8 cellular contexts compared by ENCODE assay signal in the genomic region with DNA sequence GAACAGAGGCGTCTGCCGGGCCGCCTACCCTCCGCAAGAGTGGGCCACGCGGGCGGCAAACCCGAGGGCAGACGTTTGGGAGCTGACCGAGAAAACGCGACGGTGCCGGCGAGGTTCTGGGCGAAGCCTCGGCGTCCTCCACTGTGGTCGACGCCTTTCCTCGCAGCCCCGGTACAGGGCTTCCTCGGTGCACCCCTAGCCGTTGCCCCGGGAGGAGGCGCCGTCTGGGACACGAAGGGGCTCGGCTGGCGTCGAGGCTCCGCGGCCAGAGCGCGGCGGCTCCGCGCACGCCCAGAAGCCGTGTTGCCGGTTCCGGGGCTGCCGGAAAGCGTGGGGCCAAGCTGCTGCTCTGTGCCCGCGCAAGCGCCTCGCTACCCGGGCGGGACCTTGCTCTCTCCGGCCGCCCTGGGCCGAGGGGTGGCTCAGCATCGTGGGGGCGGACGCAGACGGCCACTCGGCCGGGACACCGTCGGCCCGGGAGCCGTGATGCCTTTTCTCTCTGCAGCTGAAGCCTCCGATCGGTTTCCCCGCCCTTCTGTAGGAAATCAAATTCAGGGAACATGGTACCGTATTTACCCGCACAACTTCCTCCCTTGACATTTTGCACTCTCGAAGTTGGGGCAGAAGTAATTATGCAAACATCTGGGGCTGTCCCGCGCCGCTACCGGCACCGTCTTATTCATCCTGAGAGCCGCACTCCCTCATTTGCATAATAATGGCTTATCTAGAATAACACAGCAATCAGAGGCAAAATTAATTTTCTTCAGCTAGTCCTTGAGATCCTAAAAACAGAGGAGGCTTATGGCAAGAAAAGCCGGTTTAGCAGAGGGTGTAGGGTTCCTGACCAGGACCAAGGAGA. TPM values are rescaled to one million over a fixed set of nuclear protein-coding genes. Genes with fewer than 3 reads are reported as not detected.
DNase-seq lines count a peak whose midpoint lies in the region; ATAC-seq and TF ChIP-seq lines count a peak whose summit lies in the region.

No MANE protein-coding gene starts in this region.

- no peaks in the 10 kb centered on the region for H4K20me1 ChIP-seq in MM.1S (ENCODE audit: insufficient read depth, low read length)

- peak overlapping the region; percentile 59 for H3K4me3 Mint-ChIP-seq in activated T-helper 2 cell treated with anti-CD3 and anti-CD28 coated beads, Interferon-gamma antibody, Interleukin-2, Interleukin-4, amounts not matched to agents 10 μg/mL and 5 μg/mL and 100 μg/mL, durations not matched to agents 14 hours and 24 hours and 36 hours (ENCODE audit: low read depth)
- H3K4me3 Mint-ChIP-seq in naive B cell, result peak overlapping the region; percentile 69 to 90 (median 83)

- no peaks in the 10 kb centered on the region for H3K9me2 ChIP-seq in MM.1S (replicated peaks; ENCODE audit: insufficient read depth, low read length)

- in situ Hi-C loops in transverse colon (cut with MboI; ENCODE audit: low pct_ligation_motif_present in 1 of 4, low pct_unique_long_range_greater_than_20kb in 1 of 4, low sequenced_read_pairs in 3 of 4), result loop anchor here in 2 of 4 donors (25.0 kb wide), 1 partner anchor 183 kb away; no protein-coding TSS in a partner anchor

- H3K79me2 ChIP-seq in MM.1S (ENCODE audit: low read length), result no peaks in the 10 kb centered on the region

- TF ChIP-seq CTCF in MM.1S (IDR thresholded peaks at IDR 0.05; ENCODE audit: low read length) (no peak), transverse colon (IDR thresholded peaks at IDR 0.05) (no peak)

- H3K9me3 ChIP-seq in MM.1S (replicated peaks; ENCODE audit: insufficient read depth, low read length) (no peaks in the 10 kb centered on the region), transverse colon (no peaks in the 10 kb centered on the region)

- DNase-seq in EH (ENCODE audit: low read depth) (peak; percentile 26), NAMALWA (ENCODE audit: low spot score) (peak; percentile 81), naive B cell (peak; percentile 75), MM.1S (no peak), transverse colon (no peak)
- DNase-seq in activated T-helper 2 cell treated with anti-CD3 and anti-CD28 coated beads, Interferon-gamma antibody, Interleukin-2, Interleukin-4, amounts not matched to agents 10 μg/mL and 5 μg/mL and 100 μg/mL, durations not matched to agents 14 hours and 24 hours and 36 hours (ENCODE audit: low spot score), result peak; percentile 55

- H3K36me3 ChIP-seq in MM.1S (replicated peaks; ENCODE audit: insufficient read depth, low read length) (no peaks in the 10 kb centered on the region), transverse colon (no peaks in the 10 kb centered on the region)

- H3K27ac Mint-ChIP-seq in activated T-helper 2 cell treated with anti-CD3 and anti-CD28 coated beads, Interferon-gamma antibody, Interleukin-2, Interleukin-4, amounts not matched to agents 10 μg/mL and 5 μg/mL and 100 μg/mL, durations not matched to agents 14 hours and 24 hours and 36 hours, result peak overlapping the region; percentile 76
- H3K27ac Mint-ChIP-seq in naive B cell, result peak overlapping the region; percentile 45 to 99 (median 90)

- 0 to 7% methylated on average over 1 to 54 of the region's 76 CpGs for WGBS in transverse colon (ENCODE audit: low coverage in 1 of 2), 2 donors

- no peak overlapping the region for H3K9ac ChIP-seq in MM.1S (ENCODE audit: low read length)

- H3K4me3 ChIP-seq in MM.1S (ENCODE audit: low read length) (no peak overlapping the region), transverse colon (peak overlapping the region in 1 of 4 donors; percentile 30)

- no peaks in the 10 kb centered on the region for H3K4me1 ChIP-seq in MM.1S (ENCODE audit: low read length)
- H3K4me1 ChIP-seq in transverse colon, result peaks cover 0 to 42% (median 28%) of the 10 kb centered on the region in 4 donors

- no peak for TF ChIP-seq EP300 in transverse colon (IDR thresholded peaks at IDR 0.05; ENCODE audit: low read depth)

- peaks cover 76% of the 10 kb centered on the region for H3K27me3 Mint-ChIP-seq in activated T-helper 2 cell treated with anti-CD3 and anti-CD28 coated beads, Interferon-gamma antibody, Interleukin-2, Interleukin-4, amounts not matched to agents 10 μg/mL and 5 μg/mL and 100 μg/mL, durations not matched to agents 14 hours and 24 hours and 36 hours (ENCODE audit: low read depth)
- peaks cover 58 to 73% (median 72%) of the 10 kb centered on the region in 3 donors for H3K27me3 Mint-ChIP-seq in naive B cell

- H3K4me2 ChIP-seq in MM.1S (ENCODE audit: low read depth, low read length), result no peak overlapping the region

- no peak for TF ChIP-seq POLR2A in transverse colon (IDR thresholded peaks at IDR 0.05)

- intact Hi-C loops in activated T-helper 2 cell treated with anti-CD3 and anti-CD28 coated beads, Interferon-gamma antibody, Interleukin-2, Interleukin-4, amounts not matched to agents 10 μg/mL and 5 μg/mL and 100 μg/mL, durations not matched to agents 14 hours and 24 hours and 36 hours (cut with micrococcal nuclease), result loop anchor here (5.0 kb wide), 2 partner anchors 57 to 1593 kb away; a partner anchor contains a TSS
- intact Hi-C loops in transverse colon (cut with DNase I; ENCODE audit: low total_unique reads), result no loop called here

- no peaks in the 10 kb centered on the region for H3F3A ChIP-seq in MM.1S (ENCODE audit: insufficient read depth, low read length)

- H3K4me1 Mint-ChIP-seq in activated T-helper 2 cell treated with anti-CD3 and anti-CD28 coated beads, Interferon-gamma antibody, Interleukin-2, Interleukin-4, amounts not matched to agents 10 μg/mL and 5 μg/mL and 100 μg/mL, durations not matched to agents 14 hours and 24 hours and 36 hours (ENCODE audit: low read depth), result peaks cover 36% of the 10 kb centered on the region
- H3K4me1 Mint-ChIP-seq in naive B cell, result peaks cover 31 to 47% (median 37%) of the 10 kb centered on the region in 3 donors

- peaks cover 100% of the 10 kb centered on the region for H3K27me3 ChIP-seq in MM.1S (replicated peaks; ENCODE audit: insufficient read depth, low read length)
- peaks cover 100% of the 10 kb centered on the region for H3K27me3 ChIP-seq in transverse colon

- H3K36me3 Mint-ChIP-seq in activated T-helper 2 cell treated with anti-CD3 and anti-CD28 coated beads, Interferon-gamma antibody, Interleukin-2, Interleukin-4, amounts not matched to agents 10 μg/mL and 5 μg/mL and 100 μg/mL, durations not matched to agents 14 hours and 24 hours and 36 hours (ENCODE audit: low read depth), result peaks cover 6% of the 10 kb centered on the region
- H3K36me3 Mint-ChIP-seq in naive B cell, result peaks cover 6 to 29% of the 10 kb centered on the region in 2 donors

- peak; percentile 50 for ATAC-seq in GM21717 (IDR thresholded peaks at IDR 0.05; ENCODE audit: unreplicated experiment)
- peak; percentile 88 to 91 for ATAC-seq in naive B cell (ENCODE audit: low read depth in 2 of 2)
- no peak for ATAC-seq in HG03045 (IDR thresholded peaks at IDR 0.05; ENCODE audit: unreplicated experiment)

- H2AFZ ChIP-seq in MM.1S (ENCODE audit: low read length), result no peak overlapping the region

- peaks cover 8% of the 10 kb centered on the region for H3K9me3 Mint-ChIP-seq in activated T-helper 2 cell treated with anti-CD3 and anti-CD28 coated beads, Interferon-gamma antibody, Interleukin-2, Interleukin-4, amounts not matched to agents 10 μg/mL and 5 μg/mL and 100 μg/mL, durations not matched to agents 14 hours and 24 hours and 36 hours
- H3K9me3 Mint-ChIP-seq in naive B cell, result peaks cover 7 to 30% (median 13%) of the 10 kb centered on the region in 7 donors

- H3K27ac ChIP-seq in MM.1S (ENCODE audit: low read length) (no peak overlapping the region), transverse colon (no peak overlapping the region)

RNA-seq across cellular contexts. Expression of a gene that starts 7.3 kb away (rescaled TPM):
- 8.6 and 9.9 TPM in 2 replicates for total RNA-seq in activated T-helper 2 cell treated with anti-CD3 and anti-CD28 coated beads, Interferon-gamma antibody, Interleukin-2, Interleukin-4, amounts not matched to agents 10 μg/mL and 5 μg/mL and 100 μg/mL, durations not matched to agents 14 hours and 24 hours and 36 hours
- polyA plus RNA-seq in naive B cell (ENCODE audit: low read depth in 6 of 6), result 1 to 10 TPM in 1 of 6 donors, under 1 TPM in 4, not detected in 1; 0.16 to 1.3 (median 0.58) TPM
- 1 to 10 TPM; 1.5 to 4.4 (median 3.1) TPM for total RNA-seq in transverse colon

RNA-seq across cellular contexts. Expression of a gene that starts 26.3 kb away (rescaled TPM):
- 9.7 and 11.2 TPM in 2 replicates for total RNA-seq in activated T-helper 2 cell treated with anti-CD3 and anti-CD28 coated beads, Interferon-gamma antibody, Interleukin-2, Interleukin-4, amounts not matched to agents 10 μg/mL and 5 μg/mL and 100 μg/mL, durations not matched to agents 14 hours and 24 hours and 36 hours
- polyA plus RNA-seq in naive B cell (ENCODE audit: low read depth in 6 of 6), result under 1 TPM in 1 of 6 donors, not detected in 5; 0.09 TPM
- total RNA-seq in transverse colon, result under 1 TPM in 2 of 4 donors, not detected in 2; 0.27 to 0.64 TPM

RNA-seq across cellular contexts. Expression of a gene that starts 35.0 kb away (rescaled TPM):
- total RNA-seq in activated T-helper 2 cell treated with anti-CD3 and anti-CD28 coated beads, Interferon-gamma antibody, Interleukin-2, Interleukin-4, amounts not matched to agents 10 μg/mL and 5 μg/mL and 100 μg/mL, durations not matched to agents 14 hours and 24 hours and 36 hours, result 18.5 and 25.0 TPM in 2 replicates
- 10 to 100 TPM in 2 of 6 donors, 1 to 10 TPM in 4; 3.3 to 17.1 (median 9.6) TPM for polyA plus RNA-seq in naive B cell (ENCODE audit: low read depth in 6 of 6)
- 10 to 100 TPM in 1 of 4 donors, 1 to 10 TPM in 3; 6.6 to 25.1 (median 8.3) TPM for total RNA-seq in transverse colon

Comparison
In these comparisons a context has a peak if more than half of its experiments do, and no peak if none do; other contexts are left out.
1. DNase-seq: peak in EH (single experiment), NAMALWA (single experiment), activated T-helper 2 cell treated with anti-CD3 and anti-CD28 coated beads, Interferon-gamma antibody, Interleukin-2, Interleukin-4, amounts not matched to agents 10 μg/mL and 5 μg/mL and 100 μg/mL, durations not matched to agents 14 hours and 24 hours and 36 hours (single experiment) and naive B cell (single experiment); none in MM.1S (single experiment) and transverse colon (single experiment).